ENCODE assay signal across 25 cellular contexts in genomic region chr5:180117378-180117725, GRCh38.
"Had no signal": no experiment of that assay in that cellular context is flagged by ENCODE, and none has a peak within 500 bp of the region (broad histone marks: within the 10 kb centered on the region; RNA-seq: fewer than 3 reads in every experiment).

No MANE protein-coding gene starts in this region.

- H3K9me3 ChIP-seq: breast epithelium, MG63, Peyer's patch had no signal

- H3K36me3 ChIP-seq: breast epithelium, MG63, Peyer's patch, WERI-Rb-1 had no signal

- H3K27ac ChIP-seq: breast epithelium, Peyer's patch, SK-N-MC had no signal

- DNase-seq: activated CD4-positive, alpha-beta T cell treated with anti-CD3 and anti-CD28 coated beads for 48 hours; activated CD4-positive, alpha-beta T cell treated with anti-CD3 and anti-CD28 coated beads, Interleukin-2, amount 50 U/mL, for 4 hours; activated CD8-positive, alpha-beta memory T cell treated with anti-CD3 and anti-CD28 coated beads, Interleukin-2, amount 50 U/mL, for 48 hours; activated CD8-positive, alpha-beta T cell treated with anti-CD3 and anti-CD28 coated beads, Interleukin-2, amount 10 ng/mL, durations not matched to agents 7 days and 5 days; activated naive CD4-positive, alpha-beta T cell; activated T-cell treated with anti-CD3 and anti-CD28 coated beads, Interleukin-2, amount 50 U/mL, for 1 hour; central memory CD4-positive, alpha-beta T cell; cortex of kidney; MG63; MV-4-11; NCI-H1092 treated with DMSO at 0.1 percent for 48 hours; NCI-H1417 treated with DMSO at 0.1 percent for 48 hours; NCI-H1694; NCI-H2029; NCI-H2107; NCI-H2171 treated with DMSO at 0.1 percent for 48 hours; NCI-H226; SIG-M5; T-cell; T-helper 2 cell; T1000; WERI-Rb-1 had no signal

- ATAC-seq: activated CD8-positive, alpha-beta T cell treated with anti-CD3 and anti-CD28 coated beads, Interleukin-2, amount 10 ng/mL, durations not matched to agents 7 days and 5 days; T-cell had no signal

- H3K4me1 ChIP-seq: breast epithelium, Peyer's patch had no signal

- H3K4me3 ChIP-seq: breast epithelium, MG63, Peyer's patch, SK-N-MC had no signal
